ENCODE assay signal across 14 cellular contexts in genomic region chr20:56859751-56860366, GRCh38.
DNase-seq lines count a peak whose midpoint lies in the region; TF ChIP-seq lines count a peak whose summit lies in the region.
"Had no signal": no experiment of that assay in that cellular context is flagged by ENCODE, and none has a peak within 500 bp of the region (broad histone marks: within the 10 kb centered on the region; RNA-seq: fewer than 3 reads in every experiment).

No MANE protein-coding gene starts in this region.

- no peak overlapping the region for H3K4me2 ChIP-seq in MM.1S (ENCODE audit: low read depth, low read length)

- no peaks in the 10 kb centered on the region for H3K79me2 ChIP-seq in MM.1S (ENCODE audit: low read length)

- H3K9me2 ChIP-seq in MM.1S (replicated peaks; ENCODE audit: insufficient read depth, low read length), result no peaks in the 10 kb centered on the region

- H3K4me1 Mint-ChIP-seq in activated naive CD8-positive, alpha-beta T cell treated with anti-CD3 and anti-CD28 coated beads for 36 hours, result no peaks in the 10 kb centered on the region

- DNase-seq in ecto neural progenitor cell (ENCODE audit: low spot score) (peak; percentile 75), kidney epithelial cell (ENCODE audit: low read depth) (peak; percentile 7), MM.1S (no peak), NCI-H82 treated with DMSO at 0.1 percent for 48 hours (lab: John Stamatoyannopoulos, UW; ENCODE audit: unreplicated experiment) (no peak)
- DNase-seq in activated naive CD8-positive, alpha-beta T cell treated with anti-CD3 and anti-CD28 coated beads for 36 hours, result no peak
- no peak for DNase-seq in activated CD4-positive, alpha-beta T cell treated with anti-CD3 and anti-CD28 coated beads for 1 hour
- DNase-seq: activated CD4-positive, alpha-beta T cell treated with anti-CD3 and anti-CD28 coated beads, Interleukin-2, amount 50 U/mL, for 1 hour; activated T-cell treated with anti-CD3 and anti-CD28 coated beads, Interleukin-2, amount 50 U/mL, for 72 hours; amygdala; NCI-H524 treated with DMSO at 0.1 percent for 48 hours; posterior cingulate gyrus had no signal

- H3K36me3 ChIP-seq in HUES48 (ENCODE audit: control insufficient read depth, insufficient read depth, low read length) (no peaks in the 10 kb centered on the region), kidney epithelial cell (ENCODE audit: control insufficient read depth, insufficient read depth, low read length) (no peaks in the 10 kb centered on the region), MM.1S (replicated peaks; ENCODE audit: insufficient read depth, low read length) (no peaks in the 10 kb centered on the region)
- H3K36me3 ChIP-seq: HAP-1 had no signal

- TF ChIP-seq CTCF in kidney epithelial cell (IDR thresholded peaks at IDR 0.05; ENCODE audit: insufficient read depth, low read length, poor library complexity, severe bottlenecking) (no peak), MM.1S (IDR thresholded peaks at IDR 0.05; ENCODE audit: low read length) (no peak)

- H4K20me1 ChIP-seq in MM.1S (ENCODE audit: insufficient read depth, low read length), result no peaks in the 10 kb centered on the region

- H3K27ac Mint-ChIP-seq in activated naive CD8-positive, alpha-beta T cell treated with anti-CD3 and anti-CD28 coated beads for 36 hours, result no peak overlapping the region
- H3K27ac Mint-ChIP-seq: activated T-cell treated with anti-CD3 and anti-CD28 coated beads, Interleukin-2, amount 50 U/mL, for 72 hours had no signal

- no peak overlapping the region for H3K9ac ChIP-seq in HUES48 (ENCODE audit: low read depth, low read length)
- H3K9ac ChIP-seq in MM.1S (ENCODE audit: low read length), result no peak overlapping the region

- no peaks in the 10 kb centered on the region for H3K9me3 ChIP-seq in HUES48 (ENCODE audit: control insufficient read depth, insufficient read depth, low read length)
- H3K9me3 ChIP-seq in MM.1S (replicated peaks; ENCODE audit: insufficient read depth, low read length), result no peaks in the 10 kb centered on the region
- H3K9me3 ChIP-seq: HAP-1 had no signal

- peak overlapping the region; percentile 65 for H3K27ac ChIP-seq in HUES48 (ENCODE audit: low read depth, low read length)
- H3K27ac ChIP-seq in skin epidermis, result peak overlapping the region in 17 of 21 experiments; percentile 8 to 84 (median 55)
- H3K27ac ChIP-seq in MM.1S (ENCODE audit: low read length), result no peak overlapping the region

- H3F3A ChIP-seq in MM.1S (ENCODE audit: insufficient read depth, low read length), result no peaks in the 10 kb centered on the region

- no peak overlapping the region for H3K4me3 Mint-ChIP-seq in activated naive CD8-positive, alpha-beta T cell treated with anti-CD3 and anti-CD28 coated beads for 36 hours
- H3K4me3 Mint-ChIP-seq: activated T-cell treated with anti-CD3 and anti-CD28 coated beads, Interleukin-2, amount 50 U/mL, for 72 hours had no signal

- H3K4me3 ChIP-seq in HUES48 (ENCODE audit: low read depth, low read length), result peak overlapping the region; percentile 30; the same call in 1 of the 2 replicates
- no peak overlapping the region for H3K4me3 ChIP-seq in kidney epithelial cell (ENCODE audit: low read depth, low read length)
- H3K4me3 ChIP-seq in skin epidermis, result no peak overlapping the region
- no peak overlapping the region for H3K4me3 ChIP-seq in MM.1S (ENCODE audit: low read length)
- H3K4me3 ChIP-seq: HAP-1 had no signal

- H3K27me3 ChIP-seq in HUES48 (ENCODE audit: control insufficient read depth, insufficient read depth, low read length) (peaks cover 11% of the 10 kb centered on the region), kidney epithelial cell (ENCODE audit: control insufficient read depth, insufficient read depth, low read length) (peaks cover 3% of the 10 kb centered on the region), MM.1S (replicated peaks; ENCODE audit: insufficient read depth, low read length) (peaks cover 6% of the 10 kb centered on the region; the same call in 1 of the 2 replicates)

- H3K27me3 Mint-ChIP-seq in activated naive CD8-positive, alpha-beta T cell treated with anti-CD3 and anti-CD28 coated beads for 36 hours, result peaks cover 23% of the 10 kb centered on the region

- H3K4me1 ChIP-seq in HUES48 (ENCODE audit: control insufficient read depth, insufficient read depth, low read length) (peaks cover 33% of the 10 kb centered on the region), MM.1S (ENCODE audit: low read length) (no peaks in the 10 kb centered on the region)
- H3K4me1 ChIP-seq: HAP-1 had no signal

- H3K36me3 Mint-ChIP-seq in activated naive CD8-positive, alpha-beta T cell treated with anti-CD3 and anti-CD28 coated beads for 36 hours, result no peaks in the 10 kb centered on the region

- H3K9me3 Mint-ChIP-seq in activated naive CD8-positive, alpha-beta T cell treated with anti-CD3 and anti-CD28 coated beads for 36 hours, result no peaks in the 10 kb centered on the region
- H3K9me3 Mint-ChIP-seq: activated T-cell treated with anti-CD3 and anti-CD28 coated beads, Interleukin-2, amount 50 U/mL, for 72 hours had no signal

- H2AFZ ChIP-seq in MM.1S (ENCODE audit: low read length), result no peak overlapping the region

Comparison
In these comparisons a context has a peak if more than half of its experiments do, and no peak if none do; other contexts are left out.
1. DNase-seq: peak in ecto neural progenitor cell (single experiment) and kidney epithelial cell (single experiment); none in activated naive CD8-positive, alpha-beta T cell treated with anti-CD3 and anti-CD28 coated beads for 36 hours (single experiment), activated CD4-positive, alpha-beta T cell treated with anti-CD3 and anti-CD28 coated beads for 1 hour (single experiment), MM.1S (single experiment) and NCI-H82 treated with DMSO at 0.1 percent for 48 hours (single experiment).